ENCODE assay signal across 18 cellular contexts in the genomic region with DNA sequence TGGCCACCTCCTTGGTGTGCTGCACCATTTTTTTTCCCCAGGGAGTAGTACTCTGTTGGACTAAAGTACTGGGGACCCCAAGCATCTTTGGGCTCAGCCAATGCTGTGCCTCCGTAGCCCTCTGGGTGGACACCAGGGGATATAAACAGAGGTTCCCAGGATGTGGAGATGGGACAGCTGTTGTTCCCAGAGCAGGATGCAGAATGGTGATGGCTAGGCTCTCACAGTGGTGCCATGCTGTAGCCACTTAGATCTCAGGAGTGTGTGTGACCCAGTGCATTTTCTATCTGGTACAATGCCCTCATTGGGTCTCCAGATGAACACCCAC. TPM values are rescaled to one million over a fixed set of nuclear protein-coding genes. Genes with fewer than 3 reads are reported as not detected.
DNase-seq lines count a peak whose midpoint lies in the region; ATAC-seq, FAIRE-seq and TF ChIP-seq lines count a peak whose summit lies in the region.
"Had no signal": no experiment of that assay in that cellular context is flagged by ENCODE, and none has a peak within 500 bp of the region (broad histone marks: within the 10 kb centered on the region; RNA-seq: fewer than 3 reads in every experiment).

No MANE protein-coding gene starts in this region.

- no TSS peak for BruUV-seq in A673 (replicated peaks; lab: Mats Ljungman, UMichigan)

- intact Hi-C loops in mucosa of descending colon (cut with DNase I, micrococcal nuclease): no loop called here
- intact Hi-C loops in A673 (cut with micrococcal nuclease; ENCODE audit: unreplicated experiment): no loop called here

- H3K4me3 ChIP-seq in mucosa of descending colon: no peak overlapping the region
- H3K4me3 ChIP-seq in A673 (ENCODE audit: low read depth, low read length, poor library complexity, severe bottlenecking): no peak overlapping the region
- H3K4me3 ChIP-seq: SJCRH30 had no signal

- no peak for TF ChIP-seq CTCF in mucosa of descending colon (IDR thresholded peaks at IDR 0.05)
- no peak for TF ChIP-seq CTCF in GM13976 (IDR thresholded peaks at IDR 0.05; ENCODE audit: borderline replicate concordance, control extremely low read depth, extremely low read depth, insufficient read depth, missing control alignments)
- TF ChIP-seq CTCF in A673 (conservative IDR thresholded peaks at IDR 0.05; ENCODE audit: low read depth, low read length): no peak

- POLR2A ChIA-PET in A673 (lab: Charles Lee; ENCODE audit: low non-redundant PET): no interaction called here

- H3K4me1 ChIP-seq in mucosa of descending colon (ENCODE audit: low read depth) (no peaks in the 10 kb centered on the region), A673 (ENCODE audit: insufficient read depth, low read length, poor library complexity, severe bottlenecking) (no peaks in the 10 kb centered on the region)
- H3K4me1 ChIP-seq: BE2C, SJCRH30 had no signal

- no peak for FAIRE-seq in RCC 7860 (lab: Jason Lieb, UNC)
- FAIRE-seq: D721Med, G401.6, GM12892 had no signal

- in situ Hi-C loops in GM13976 (cut with MboI; ENCODE audit: low sequenced_read_pairs, unreplicated experiment): no loop called here

- CTCF ChIA-PET in A673 (lab: Charles Lee): no interaction called here

- H3K36me3 ChIP-seq in mucosa of descending colon (ENCODE audit: low read depth) (no peaks in the 10 kb centered on the region), A673 (ENCODE audit: insufficient read depth, low read length, poor library complexity, severe bottlenecking) (no peaks in the 10 kb centered on the region)
- H3K36me3 ChIP-seq: BE2C, SJCRH30 had no signal

- no peak overlapping the region for H3K27ac ChIP-seq in A673 (ENCODE audit: low read depth, low read length, poor library complexity, severe bottlenecking)
- H3K27ac ChIP-seq: SJCRH30 had no signal

- peak; percentile 29 for ATAC-seq in GM18907 (IDR thresholded peaks at IDR 0.05; ENCODE audit: unreplicated experiment)
- ATAC-seq in GM21381 (IDR thresholded peaks at IDR 0.05; ENCODE audit: unreplicated experiment): peak; percentile 15
- peak; percentile 18 for ATAC-seq in HG02943 (IDR thresholded peaks at IDR 0.05; ENCODE audit: low read depth, unreplicated experiment)
- peak; percentile 10 for ATAC-seq in mucosa of descending colon
- no peak for ATAC-seq in GM21423 (IDR thresholded peaks at IDR 0.05; ENCODE audit: unreplicated experiment)
- ATAC-seq: CD8-positive, alpha-beta T cell had no signal

- DNase-seq in mucosa of descending colon (no peak), RCC 7860 (ENCODE audit: low spot score) (no peak), GM13976 (ENCODE audit: low spot score) (no peak), A673 (ENCODE audit: low spot score) (no peak)
- DNase-seq: CD8-positive, alpha-beta T cell; DMS79 treated with DMSO at 0.1 percent for 48 hours; IMR-90; NCI-H1417 treated with DMSO at 0.1 percent for 48 hours; NCI-H510A had no signal

- H3K9me3 ChIP-seq in mucosa of descending colon: peaks cover 5% of the 10 kb centered on the region
- H3K9me3 ChIP-seq in A673 (ENCODE audit: low read depth, low read length, poor library complexity, severe bottlenecking): no peaks in the 10 kb centered on the region
- H3K9me3 ChIP-seq: BE2C, SJCRH30 had no signal

- peaks cover 6% of the 10 kb centered on the region for H3K27me3 ChIP-seq in A673 (replicated peaks; ENCODE audit: insufficient read depth, low read depth, low read length, poor library complexity)
- H3K27me3 ChIP-seq: SJCRH30 had no signal

RNA-seq across cellular contexts. Expression of gene SCIN, which starts 50.9 kb away (rescaled TPM):
- 10 to 100 TPM; 25.1 to 86.6 (median 77.1) TPM for total RNA-seq in mucosa of descending colon
- total RNA-seq in A673 (2021): 0.09 and 0.39 TPM in 2 replicates
- total RNA-seq: CD8-positive, alpha-beta T cell; SJCRH30 had no signal

Comparison
In these comparisons a context has a peak if more than half of its experiments do, and no peak if none do; other contexts are left out.
1. RNA of gene SCIN, which starts 50.9 kb away (total RNA-seq): 25.1 to 86.6 TPM in mucosa of descending colon; 0.09 to 0.39 TPM in A673; every median in the first group is over 10 times any median in the second.